8 cellular contexts compared by ENCODE assay signal in genomic region chr9:134443169-134444039, GRCh38.
A peak's percentile ranks its signal among the peaks of the same experiment; 100 is the strongest.
DNase-seq lines count a peak whose midpoint lies in the region; ATAC-seq and TF ChIP-seq lines count a peak whose summit lies in the region.

No MANE protein-coding gene starts in this region.

- peak; percentile 82 for ATAC-seq in GM18498 (IDR thresholded peaks at IDR 0.05; ENCODE audit: unreplicated experiment)
- ATAC-seq in HG03280 (IDR thresholded peaks at IDR 0.05; ENCODE audit: unreplicated experiment): peak; percentile 76

- no peaks in the 10 kb centered on the region for H3K27me3 ChIP-seq in liver (ENCODE audit: control insufficient read depth in 4 of 4, insufficient read depth in 4 of 4, low read length in 3 of 4)

- H3K27ac ChIP-seq in 22Rv1: no peak overlapping the region
- peak overlapping the region; percentile 14 for H3K27ac ChIP-seq in cingulate gyrus (ENCODE audit: low read depth, low read length)
- peak overlapping the region; percentile 38 for H3K27ac ChIP-seq in liver (ENCODE audit: low read depth in 1 of 2, low read length in 2 of 2)

- peak; percentile 93 for TF ChIP-seq CTCF in 22Rv1 (IDR thresholded peaks at IDR 0.05)
- peak; percentile 98 for TF ChIP-seq CTCF in liver (IDR thresholded peaks at IDR 0.05; ENCODE audit: low read depth, low read length, missing input control)

- DNase-seq in NCI-H524 treated with DMSO at 0.1 percent for 48 hours (lab: John Stamatoyannopoulos, UW): peak; percentile 38
- DNase-seq in activated CD4-positive, alpha-beta T cell treated with anti-CD3 and anti-CD28 coated beads, Interleukin-2, amount 50 U/mL, for 1 hour: peak; percentile 84
- peak; percentile 89 for DNase-seq in stimulated activated CD4-positive, alpha-beta T cell treated with anti-CD3 and anti-CD28 coated beads, Interleukin-4, amount 100 ng/mL, for 24 hours

- peak; percentile 95 to 98 for TF ChIP-seq RAD21 in liver (IDR thresholded peaks at IDR 0.05)

- no peak overlapping the region for H3K4me3 ChIP-seq in liver (ENCODE audit: low read depth in 1 of 3, low read length in 3 of 3)

- peaks cover 11 to 46% (median 29%) of the 10 kb centered on the region in 4 donors for H3K4me1 ChIP-seq in liver (ENCODE audit: control insufficient read depth in 4 of 4, insufficient read depth in 4 of 4, low read length in 3 of 4)

- no peaks in the 10 kb centered on the region for H3K36me3 ChIP-seq in liver (ENCODE audit: control insufficient read depth in 4 of 4, insufficient read depth in 3 of 4, low read depth in 1 of 4, low read length in 3 of 4)

- WGBS in liver: 13% methylated on average over 27 of the region's 27 CpGs

- no peak overlapping the region for H3K9ac ChIP-seq in liver (ENCODE audit: low read depth in 1 of 2, low read length in 2 of 2)

- peaks cover 0 to 1% (median 0%) of the 10 kb centered on the region in 4 donors for H3K9me3 ChIP-seq in liver (ENCODE audit: control insufficient read depth in 4 of 4, low read length in 3 of 4)

TF ChIP-seq in liver, 16 proteins besides CTCF, POLR2A, EP300 and RAD21:
- TF ChIP-seq, protein P1, sequence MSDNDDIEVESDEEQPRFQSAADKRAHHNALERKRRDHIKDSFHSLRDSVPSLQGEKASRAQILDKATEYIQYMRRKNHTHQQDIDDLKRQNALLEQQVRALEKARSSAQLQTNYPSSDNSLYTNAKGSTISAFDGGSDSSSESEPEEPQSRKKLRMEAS (IDR thresholded peaks at IDR 0.05): no peak
- TF ChIP-seq REST (IDR thresholded peaks at IDR 0.05) (no peak), YY1 (IDR thresholded peaks at IDR 0.05) (peak; percentile 38), RXRA (IDR thresholded peaks at IDR 0.05) (peak in 1 of 2 donors; percentile 6), GABPA (IDR thresholded peaks at IDR 0.05 in 1 of 2, conservative IDR thresholded peaks at IDR 0.05 in 1 of 2) (no peak), ZBTB33 (IDR thresholded peaks at IDR 0.05) (no peak), HNF4G (IDR thresholded peaks at IDR 0.05) (no peak), FOXA1 (IDR thresholded peaks at IDR 0.05) (no peak), TAF1 (conservative IDR thresholded peaks at IDR 0.05) (no peak), JUND (IDR thresholded peaks at IDR 0.05) (peak in 1 of 2 donors; percentile 22), SP1 (IDR thresholded peaks at IDR 0.05) (no peak), FOXA2 (IDR thresholded peaks at IDR 0.05) (no peak), NR2F2 (IDR thresholded peaks at IDR 0.05) (no peak), EGR1 (IDR thresholded peaks at IDR 0.05; ENCODE audit: low read depth in 2 of 2) (no peak), HNF4A (conservative IDR thresholded peaks at IDR 0.05) (peak in 1 of 2 donors; percentile 5)
- TF ChIP-seq, protein P2, sequence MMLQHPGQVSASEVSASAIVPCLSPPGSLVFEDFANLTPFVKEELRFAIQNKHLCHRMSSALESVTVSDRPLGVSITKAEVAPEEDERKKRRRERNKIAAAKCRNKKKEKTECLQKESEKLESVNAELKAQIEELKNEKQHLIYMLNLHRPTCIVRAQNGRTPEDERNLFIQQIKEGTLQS (IDR thresholded peaks at IDR 0.05): no peak

Comparison
In these comparisons a context has a peak if more than half of its experiments do, and no peak if none do; other contexts are left out.
1. DNase-seq: peak in every context shown above with its lines; median percentile 89 in stimulated activated CD4-positive, alpha-beta T cell treated with anti-CD3 and anti-CD28 coated beads, Interleukin-4, amount 100 ng/mL, for 24 hours; 84 in activated CD4-positive, alpha-beta T cell treated with anti-CD3 and anti-CD28 coated beads, Interleukin-2, amount 50 U/mL, for 1 hour; 38 in NCI-H524 treated with DMSO at 0.1 percent for 48 hours.